ENCODE assay signal across 16 cellular contexts in genomic region chr2:44184106-44184505, GRCh38. TPM values are rescaled to one million over a fixed set of nuclear protein-coding genes. Genes with fewer than 3 reads are reported as not detected.
DNase-seq lines count a peak whose midpoint lies in the region; ATAC-seq and TF ChIP-seq lines count a peak whose summit lies in the region.
"Had no signal": no experiment of that assay in that cellular context is flagged by ENCODE, and none has a peak within 500 bp of the region (broad histone marks: within the 10 kb centered on the region; RNA-seq: fewer than 3 reads in every experiment).

No MANE protein-coding gene starts in this region.

- TF ChIP-seq CTCF in neural progenitor cell (IDR thresholded peaks at IDR 0.05) (no peak), OCI-LY7 (conservative IDR thresholded peaks at IDR 0.05; ENCODE audit: low read length) (no peak)

- intact Hi-C loops in OCI-LY7 (cut with micrococcal nuclease; ENCODE audit: unreplicated experiment): no loop called here

- H4K20me1 ChIP-seq in neural progenitor cell (ENCODE audit: low read depth): peaks cover 21% of the 10 kb centered on the region
- peaks cover 10% of the 10 kb centered on the region; the same call in 1 of the 2 replicates for H4K20me1 ChIP-seq in OCI-LY7 (ENCODE audit: insufficient read depth, low read length)

- H3K27ac ChIP-seq in neural progenitor cell (no peak overlapping the region), OCI-LY7 (ENCODE audit: low read depth, low read length, poor library complexity, severe bottlenecking) (no peak overlapping the region), neuronal stem cell (replicated peaks; ENCODE audit: low read length) (no peak overlapping the region)
- H3K27ac ChIP-seq: 22Rv1, adrenal gland, tibial nerve had no signal

- H2AFZ ChIP-seq in neural progenitor cell (replicated peaks): no peak overlapping the region
- H2AFZ ChIP-seq in OCI-LY7 (ENCODE audit: low read length): no peak overlapping the region
- H2AFZ ChIP-seq in neuronal stem cell (ENCODE audit: low read length): no peak overlapping the region

- H3K9me3 Mint-ChIP-seq in activated naive CD8-positive, alpha-beta T cell treated with anti-CD3 and anti-CD28 coated beads, Interleukin-2, amount 10 ng/mL, durations not matched to agents 7 days and 5 days: no peaks in the 10 kb centered on the region
- H3K9me3 Mint-ChIP-seq in neural progenitor cell: peaks cover 2% of the 10 kb centered on the region

- H3K36me3 ChIP-seq in neural progenitor cell (no peaks in the 10 kb centered on the region), OCI-LY7 (ENCODE audit: insufficient read depth, low read length) (peaks cover 52% of the 10 kb centered on the region), neuronal stem cell (replicated peaks in 1 of 2; ENCODE audit: control insufficient read depth in 2 of 2, insufficient read depth in 2 of 2, low read length in 2 of 2) (peaks cover 0 to 20% of the 10 kb centered on the region in 2 donors)
- H3K36me3 ChIP-seq: adrenal gland had no signal

- H2BK12ac ChIP-seq in neuronal stem cell (ENCODE audit: low read length): no peak overlapping the region

- H2BK5ac ChIP-seq in neuronal stem cell (ENCODE audit: low read length): no peak overlapping the region

- no peak overlapping the region for H3K14ac ChIP-seq in neuronal stem cell (ENCODE audit: low read length)

- H2AK5ac ChIP-seq in neuronal stem cell (ENCODE audit: low read depth, low read length): no peak overlapping the region

- H3K79me1 ChIP-seq in neuronal stem cell (ENCODE audit: low read depth, low read length): peaks cover 3% of the 10 kb centered on the region

- no peak overlapping the region for H3K4ac ChIP-seq in neuronal stem cell (ENCODE audit: low read length)

- ATAC-seq in activated naive CD8-positive, alpha-beta T cell treated with anti-CD3 and anti-CD28 coated beads, Interleukin-2, amount 10 ng/mL, durations not matched to agents 7 days and 5 days (ENCODE audit: low read depth): peak; percentile 97
- ATAC-seq in HG02981 (IDR thresholded peaks at IDR 0.05; ENCODE audit: unreplicated experiment): no peak

- H3K27me3 ChIP-seq in neural progenitor cell (no peaks in the 10 kb centered on the region), neuronal stem cell (ENCODE audit: control insufficient read depth in 3 of 3, insufficient read depth in 3 of 3, low read depth in 1 of 3, low read length in 3 of 3) (no peaks in the 10 kb centered on the region)
- H3K27me3 ChIP-seq: adrenal gland, tibial nerve had no signal

- POLR2A ChIA-PET in activated naive CD8-positive, alpha-beta T cell treated with anti-CD3 and anti-CD28 coated beads, Interleukin-2, amount 10 ng/mL, durations not matched to agents 7 days and 5 days (lab: Charles Lee): no interaction called here
- POLR2A ChIA-PET in OCI-LY7 (lab: Charles Lee): no interaction called here

- no peaks in the 10 kb centered on the region for H3K9me3 ChIP-seq in neural progenitor cell (ENCODE audit: low read depth)
- no peaks in the 10 kb centered on the region for H3K9me3 ChIP-seq in OCI-LY7 (ENCODE audit: low read length)
- no peaks in the 10 kb centered on the region for H3K9me3 ChIP-seq in neuronal stem cell (replicated peaks in 1 of 2; ENCODE audit: control insufficient read depth in 2 of 2, insufficient read depth in 1 of 2, low read depth in 1 of 2, low read length in 2 of 2)
- H3K9me3 ChIP-seq: adrenal gland, tibial nerve had no signal

- no peak overlapping the region for H4K8ac ChIP-seq in neuronal stem cell (ENCODE audit: low read depth, low read length)

- H3K79me2 ChIP-seq in neural progenitor cell (ENCODE audit: low read depth) (peaks cover 100% of the 10 kb centered on the region), OCI-LY7 (ENCODE audit: insufficient read depth, low read depth, low read length) (peaks cover 86% of the 10 kb centered on the region; the same call in 1 of the 2 replicates)

- BruUV-seq in OCI-LY7 (replicated peaks; lab: Mats Ljungman, UMichigan): no TSS peak

- WGBS in neuronal stem cell (ENCODE audit: extremely low coverage in 2 of 2, insufficient read length in 2 of 2, insufficient replicate concordance in 1 of 2), 2 donors: no CpG with 5 or more reads among the region's 3 CpGs

- H3F3A ChIP-seq in neural progenitor cell (ENCODE audit: low read depth): peaks cover 10% of the 10 kb centered on the region

- H3K9ac ChIP-seq in neural progenitor cell: no peak overlapping the region
- H3K9ac ChIP-seq in neuronal stem cell (ENCODE audit: low read depth, low read length, poor library complexity): no peak overlapping the region

- no peak overlapping the region for H2BK15ac ChIP-seq in neuronal stem cell (ENCODE audit: low read length)

- DNase-seq in NCI-H2227 treated with DMSO at 0.1 percent for 48 hours (lab: John Stamatoyannopoulos, UW) (peak; percentile 5), NCI-H2227 (lab: John Stamatoyannopoulos, UW; ENCODE audit: unreplicated experiment) (no peak), Kasumi-1 (lab: John Stamatoyannopoulos, UW) (peak; percentile 19 to 36), neural progenitor cell (ENCODE audit: low spot score) (no peak), OCI-LY7 (ENCODE audit: low spot score) (no peak), neuronal stem cell (ENCODE audit: low spot score) (no peak)
- no peak for DNase-seq in activated naive CD8-positive, alpha-beta T cell treated with anti-CD3 and anti-CD28 coated beads, Interleukin-2, amount 10 ng/mL, durations not matched to agents 7 days and 5 days
- DNase-seq: adrenal gland, dermis blood vessel endothelial cell, DMS 273 treated with DMSO at 0.1 percent for 48 hours, HCEC 1CT, NCI-H1417 treated with DMSO at 0.1 percent for 48 hours, SHP77 had no signal

- H3K9me2 ChIP-seq in OCI-LY7 (ENCODE audit: insufficient read depth, low read length): no peaks in the 10 kb centered on the region

- no peak overlapping the region for H4K91ac ChIP-seq in neuronal stem cell (ENCODE audit: low read depth, low read length, poor library complexity)

- CTCF ChIA-PET in OCI-LY7 (lab: Charles Lee; ENCODE audit: unreplicated experiment): interaction anchor here (0.5 kb wide), 1 partner anchor 16 kb away, joined by 3 read pairs; the partner anchor contains the start of gene PPM1B

- H3K18ac ChIP-seq in neuronal stem cell (ENCODE audit: low read length): no peak overlapping the region

- H3K4me1 Mint-ChIP-seq in activated naive CD8-positive, alpha-beta T cell treated with anti-CD3 and anti-CD28 coated beads, Interleukin-2, amount 10 ng/mL, durations not matched to agents 7 days and 5 days: peaks cover 42% of the 10 kb centered on the region
- H3K4me1 Mint-ChIP-seq in neural progenitor cell: peaks cover 12% of the 10 kb centered on the region

- H3K23ac ChIP-seq in neuronal stem cell (ENCODE audit: low read depth, low read length, poor library complexity): no peak overlapping the region

- H3K27me3 Mint-ChIP-seq in activated naive CD8-positive, alpha-beta T cell treated with anti-CD3 and anti-CD28 coated beads, Interleukin-2, amount 10 ng/mL, durations not matched to agents 7 days and 5 days: no peaks in the 10 kb centered on the region
- no peaks in the 10 kb centered on the region for H3K27me3 Mint-ChIP-seq in neural progenitor cell (ENCODE audit: insufficient read depth, low read depth)

- peaks cover 41% of the 10 kb centered on the region for H3K36me3 Mint-ChIP-seq in activated naive CD8-positive, alpha-beta T cell treated with anti-CD3 and anti-CD28 coated beads, Interleukin-2, amount 10 ng/mL, durations not matched to agents 7 days and 5 days
- H3K36me3 Mint-ChIP-seq in neural progenitor cell: peaks cover 44% of the 10 kb centered on the region

- no peak overlapping the region for H3K4me3 ChIP-seq in neural progenitor cell
- H3K4me3 ChIP-seq in OCI-LY7 (ENCODE audit: low read depth, low read length, poor library complexity, severe bottlenecking): no peak overlapping the region
- no peak overlapping the region for H3K4me3 ChIP-seq in neuronal stem cell (ENCODE audit: low read length in 2 of 2)
- H3K4me3 ChIP-seq: adrenal gland, tibial nerve had no signal

- peak overlapping the region; percentile 76 for H3K27ac Mint-ChIP-seq in activated naive CD8-positive, alpha-beta T cell treated with anti-CD3 and anti-CD28 coated beads, Interleukin-2, amount 10 ng/mL, durations not matched to agents 7 days and 5 days
- H3K27ac Mint-ChIP-seq in neural progenitor cell: peak overlapping the region; percentile 59

- H3K4me2 ChIP-seq in neural progenitor cell (no peak overlapping the region), OCI-LY7 (ENCODE audit: low read length) (no peak overlapping the region), neuronal stem cell (ENCODE audit: insufficient read depth, low read length, poor library complexity, severe bottlenecking) (no peak overlapping the region)

- H2BK120ac ChIP-seq in neuronal stem cell (ENCODE audit: low read depth, low read length): no peak overlapping the region

- H3K4me1 ChIP-seq in neural progenitor cell (peaks cover 10% of the 10 kb centered on the region), OCI-LY7 (ENCODE audit: insufficient read depth, low read length, poor library complexity, severe bottlenecking) (peaks cover 3% of the 10 kb centered on the region), neuronal stem cell (ENCODE audit: control insufficient read depth in 2 of 2, insufficient read depth in 1 of 2, low read depth in 1 of 2, low read length in 2 of 2) (peaks cover 2 to 3% of the 10 kb centered on the region in 2 donors)

- peak overlapping the region; percentile 51 for H3K4me3 Mint-ChIP-seq in activated naive CD8-positive, alpha-beta T cell treated with anti-CD3 and anti-CD28 coated beads, Interleukin-2, amount 10 ng/mL, durations not matched to agents 7 days and 5 days
- no peak overlapping the region for H3K4me3 Mint-ChIP-seq in neural progenitor cell

RNA-seq across cellular contexts. Expression of gene PPM1B, which starts 15.4 kb away (rescaled TPM):
- total RNA-seq in activated naive CD8-positive, alpha-beta T cell treated with anti-CD3 and anti-CD28 coated beads, Interleukin-2, amount 10 ng/mL, durations not matched to agents 7 days and 5 days: 10 to 100 TPM; 59.3 to 60.4 TPM
- total RNA-seq in neural progenitor cell (ENCODE audit: low replicate concordance) (57.6 and 86.6 TPM in 2 replicates), OCI-LY7 (2022) (42.7 and 49.8 TPM in 2 replicates)
- 23.6 and 24.8 TPM in 2 replicates for total RNA-seq in OCI-LY7 (2014; rRNA removed; shearing (Covaris generic))
- polyA plus RNA-seq in neuronal stem cell (2013, experiment 1 of 2): 40.2 TPM
- 44.6 TPM for polyA plus RNA-seq in neuronal stem cell (2013, experiment 2 of 2)

Comparison
In these comparisons a context has a peak if more than half of its experiments do, and no peak if none do; other contexts are left out.
1. DNase-seq: peak in NCI-H2227 treated with DMSO at 0.1 percent for 48 hours (single experiment) and Kasumi-1 (2 of 2); none in NCI-H2227 (single experiment), activated naive CD8-positive, alpha-beta T cell treated with anti-CD3 and anti-CD28 coated beads, Interleukin-2, amount 10 ng/mL, durations not matched to agents 7 days and 5 days (single experiment), neural progenitor cell (single experiment), OCI-LY7 (single experiment) and neuronal stem cell (single experiment).